15 cellular contexts compared by ENCODE assay signal in genomic region chr12:88520436-88520820, GRCh38. TPM values are rescaled to one million over a fixed set of nuclear protein-coding genes. Genes with fewer than 3 reads are reported as not detected.
"Had no signal": no experiment of that assay in that cellular context is flagged by ENCODE, and none has a peak within 500 bp of the region (broad histone marks: within the 10 kb centered on the region; RNA-seq: fewer than 3 reads in every experiment).

No MANE protein-coding gene starts in this region.

- H3K36me3 Mint-ChIP-seq: activated CD8-positive, alpha-beta memory T cell treated with anti-CD3 and anti-CD28 coated beads, Interleukin-2, amount 10 ng/mL, durations not matched to agents 7 days and 5 days; activated naive CD4-positive, alpha-beta T cell treated with anti-CD3 and anti-CD28 coated beads, Interleukin-2, amount 50 U/mL, for 72 hours; stimulated activated effector memory CD8-positive, alpha-beta T cell treated with anti-CD3 and anti-CD28 coated beads, Interleukin-12 subunit alpha, Interleukin-12 subunit beta, amount 100 ng/mL, for 72 hours had no signal

- H3K4me3 Mint-ChIP-seq: activated CD8-positive, alpha-beta memory T cell treated with anti-CD3 and anti-CD28 coated beads, Interleukin-2, amount 10 ng/mL, durations not matched to agents 7 days and 5 days; activated T-cell treated with anti-CD3 and anti-CD28 coated beads, Interleukin-2, amount 50 U/mL, for 24 hours; stimulated activated effector memory CD8-positive, alpha-beta T cell treated with anti-CD3 and anti-CD28 coated beads, Interleukin-12 subunit alpha, Interleukin-12 subunit beta, amount 100 ng/mL, for 72 hours had no signal

- H3K4me1 Mint-ChIP-seq: activated CD8-positive, alpha-beta memory T cell treated with anti-CD3 and anti-CD28 coated beads, Interleukin-2, amount 10 ng/mL, durations not matched to agents 7 days and 5 days; stimulated activated effector memory CD8-positive, alpha-beta T cell treated with anti-CD3 and anti-CD28 coated beads, Interleukin-12 subunit alpha, Interleukin-12 subunit beta, amount 100 ng/mL, for 72 hours had no signal

- DNase-seq: activated CD4-positive, alpha-beta T cell treated with anti-CD3 and anti-CD28 coated beads, Interleukin-2, amount 50 U/mL, for 48 hours; activated CD4-positive, CD25-positive, alpha-beta regulatory T cell treated with anti-CD3 and anti-CD28 coated beads, Interleukin-2, amount 50 U/mL, for 72 hours; activated CD8-positive, alpha-beta memory T cell treated with anti-CD3 and anti-CD28 coated beads, Interleukin-2, amount 10 ng/mL, durations not matched to agents 7 days and 5 days; activated effector memory CD4-positive, alpha-beta T cell treated with Interleukin-2 at 50 U/mL for 16 hours; activated T-cell treated with anti-CD3 and anti-CD28 coated beads, Interleukin-2, amount 50 U/mL, for 24 hours; amygdala; esophagus squamous epithelium; heart left ventricle; islet precursor cell; left ventricle myocardium superior; posterior cingulate gyrus; T-helper 9 cell; transverse colon had no signal

- H3K27me3 Mint-ChIP-seq: activated CD8-positive, alpha-beta memory T cell treated with anti-CD3 and anti-CD28 coated beads, Interleukin-2, amount 10 ng/mL, durations not matched to agents 7 days and 5 days; activated T-cell treated with anti-CD3 and anti-CD28 coated beads, Interleukin-2, amount 50 U/mL, for 24 hours had no signal

- H3K27ac Mint-ChIP-seq: activated CD8-positive, alpha-beta memory T cell treated with anti-CD3 and anti-CD28 coated beads, Interleukin-2, amount 10 ng/mL, durations not matched to agents 7 days and 5 days; activated naive CD4-positive, alpha-beta T cell treated with anti-CD3 and anti-CD28 coated beads, Interleukin-2, amount 50 U/mL, for 72 hours; activated T-cell treated with anti-CD3 and anti-CD28 coated beads, Interleukin-2, amount 50 U/mL, for 24 hours; stimulated activated effector memory CD8-positive, alpha-beta T cell treated with anti-CD3 and anti-CD28 coated beads, Interleukin-12 subunit alpha, Interleukin-12 subunit beta, amount 100 ng/mL, for 72 hours had no signal

- ATAC-seq: activated CD8-positive, alpha-beta memory T cell treated with anti-CD3 and anti-CD28 coated beads, Interleukin-2, amount 10 ng/mL, durations not matched to agents 7 days and 5 days; activated naive CD4-positive, alpha-beta T cell treated with anti-CD3 and anti-CD28 coated beads, Interleukin-2, amount 50 U/mL, for 72 hours; left ventricle myocardium superior; stimulated activated effector memory CD8-positive, alpha-beta T cell treated with anti-CD3 and anti-CD28 coated beads, Interleukin-12 subunit alpha, Interleukin-12 subunit beta, amount 100 ng/mL, for 72 hours had no signal

- H3K9me3 Mint-ChIP-seq: activated naive CD4-positive, alpha-beta T cell treated with anti-CD3 and anti-CD28 coated beads, Interleukin-2, amount 50 U/mL, for 72 hours; activated T-cell treated with anti-CD3 and anti-CD28 coated beads, Interleukin-2, amount 50 U/mL, for 24 hours; stimulated activated effector memory CD8-positive, alpha-beta T cell treated with anti-CD3 and anti-CD28 coated beads, Interleukin-12 subunit alpha, Interleukin-12 subunit beta, amount 100 ng/mL, for 72 hours had no signal

RNA-seq across cellular contexts. Expression of gene KITLG, which starts 59.8 kb away (rescaled TPM):
- total RNA-seq: activated naive CD4-positive, alpha-beta T cell treated with anti-CD3 and anti-CD28 coated beads, Interleukin-2, amount 50 U/mL, for 72 hours had no signal
